Comparison of ENCODE assay signal across 1 cellular context in the genomic region with DNA sequence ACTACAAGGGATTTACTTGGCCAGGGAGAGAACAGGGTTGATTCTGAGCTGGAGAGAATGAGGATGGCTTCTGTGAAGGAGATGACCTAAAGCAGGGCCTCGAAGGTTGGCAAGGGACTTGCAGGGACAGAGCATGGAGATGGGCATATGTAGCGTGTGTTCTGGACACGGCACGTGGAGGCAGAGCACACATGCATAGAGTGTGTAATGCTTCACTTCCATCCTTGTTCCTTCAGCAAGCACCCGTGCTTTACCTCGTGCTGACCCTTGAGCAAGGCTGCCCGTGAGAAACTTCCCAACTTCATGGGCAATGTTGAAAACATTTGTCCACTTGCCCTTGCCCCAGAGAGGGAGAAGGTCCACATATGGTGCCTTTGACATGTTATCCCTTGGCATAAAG.
TF ChIP-seq lines count a peak whose summit lies in the region.

No MANE protein-coding gene starts in this region.

TF ChIP-seq in HepG2, 621 proteins besides CTCF, POLR2A, EP300 and RAD21:
- TF ChIP-seq MIXL1 (CRISPR knock-in tag; IDR thresholded peaks at IDR 0.05) (no peak), MBNL3 (CRISPR knock-in tag; conservative IDR thresholded peaks at IDR 0.05) (no peak), ZBTB38 (CRISPR knock-in tag; IDR thresholded peaks at IDR 0.05) (peak; percentile 59; the same call in 1 of the 2 replicates)
